8 cellular contexts compared by ENCODE assay signal in the genomic region with DNA sequence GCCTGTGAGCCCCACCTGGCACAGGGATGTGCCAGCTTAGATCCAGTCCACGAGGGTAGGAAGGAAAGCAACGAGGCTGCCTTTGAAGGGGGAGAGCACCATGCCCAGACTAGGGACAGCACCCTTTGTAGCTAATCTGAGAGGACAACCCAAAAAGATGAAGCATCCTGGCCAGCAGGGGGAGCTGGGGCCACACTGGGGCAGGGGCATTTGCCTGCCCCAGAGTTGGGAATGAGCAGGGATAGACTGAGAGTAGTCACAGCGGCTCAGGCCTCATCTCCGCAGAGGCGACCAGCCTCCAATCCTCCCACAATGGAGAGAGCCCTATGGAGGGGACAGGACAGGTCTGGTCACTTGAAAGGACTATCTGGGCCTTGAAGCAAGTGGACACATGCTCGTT. TPM values are rescaled to one million over a fixed set of nuclear protein-coding genes. Genes with fewer than 3 reads are reported as not detected.
A peak's percentile ranks its signal among the peaks of the same experiment; 100 is the strongest.
DNase-seq lines count a peak whose midpoint lies in the region; ATAC-seq, FAIRE-seq and TF ChIP-seq lines count a peak whose summit lies in the region.

No MANE protein-coding gene starts in this region.

- H3K27me3 ChIP-seq in Karpas-422 (ENCODE audit: low read length) (no peaks in the 10 kb centered on the region), pancreas (no peaks in the 10 kb centered on the region)

- H3K27ac ChIP-seq in Karpas-422 (ENCODE audit: low read length) (no peak overlapping the region), pancreas (no peak overlapping the region)

- no peak overlapping the region for H3K4me3 Mint-ChIP-seq in natural killer cell

- H3K36me3 ChIP-seq in Karpas-422 (ENCODE audit: insufficient read depth, low read length): no peaks in the 10 kb centered on the region
- H3K36me3 ChIP-seq in pancreas: no peaks in the 10 kb centered on the region

- in situ Hi-C loops in astrocyte of the spinal cord (cut with HindIII; ENCODE audit: low sequenced_read_pairs): no loop called here

- ATAC-seq in pancreas: peak in 3 of 4 donors; percentile 42 to 79 (median 70)
- no peak for ATAC-seq in natural killer cell

- H3K4me3 ChIP-seq in Karpas-422 (ENCODE audit: low read length) (no peak overlapping the region), astrocyte of the spinal cord (ENCODE audit: low read depth, low read length) (no peak overlapping the region), pancreas (no peak overlapping the region)

- no peak overlapping the region for H3K27ac Mint-ChIP-seq in natural killer cell

- H2AFZ ChIP-seq in Karpas-422 (ENCODE audit: low read length): no peak overlapping the region

- H3K9me3 ChIP-seq in Karpas-422 (ENCODE audit: low read length) (no peaks in the 10 kb centered on the region), pancreas (no peaks in the 10 kb centered on the region)

- no peaks in the 10 kb centered on the region for H3K9me3 Mint-ChIP-seq in natural killer cell

- H4K20me1 ChIP-seq in Karpas-422 (ENCODE audit: insufficient read depth, low read depth, low read length): no peaks in the 10 kb centered on the region

- H3K9ac ChIP-seq in Karpas-422 (ENCODE audit: low read length): no peak overlapping the region

- H3K36me3 Mint-ChIP-seq in natural killer cell: no peaks in the 10 kb centered on the region

- TF ChIP-seq CTCF in astrocyte of the spinal cord (IDR thresholded peaks at IDR 0.05; ENCODE audit: low read depth, low read length) (peak; percentile 43), pancreas (IDR thresholded peaks at IDR 0.05) (peak; percentile 19 to 44 (median 30)), natural killer cell (IDR thresholded peaks at IDR 0.05) (no peak)

- WGBS in pancreas, 2 donors: 44 to 52% methylated on average over 6 of the region's 6 CpGs

- FAIRE-seq in pancreas (lab: Jason Lieb, UNC): no peak

- H3K27me3 Mint-ChIP-seq in natural killer cell (ENCODE audit: low read depth in 2 of 2): peaks cover 10 to 16% of the 10 kb centered on the region in 2 donors

- H3K4me1 ChIP-seq in Karpas-422 (ENCODE audit: low read length) (no peaks in the 10 kb centered on the region), pancreas (no peaks in the 10 kb centered on the region)

- no peaks in the 10 kb centered on the region for H3K4me1 Mint-ChIP-seq in natural killer cell

- intact Hi-C loops in pancreas (cut with DNase I) (no loop called here), natural killer cell (cut with micrococcal nuclease) (no loop called here)

- DNase-seq in NCI-H345 (lab: John Stamatoyannopoulos, UW): peak; percentile 14
- no peak for DNase-seq in NCI-H345 treated with DMSO at 0.1 percent for 48 hours (lab: John Stamatoyannopoulos, UW; ENCODE audit: unreplicated experiment)
- peak; percentile 74 for DNase-seq in Karpas-422
- DNase-seq in astrocyte of the spinal cord (ENCODE audit: low read depth, low spot score): no peak
- DNase-seq in pancreas: peak in 4 of 6 donors; percentile 25 to 81 (median 52)
- no peak for DNase-seq in natural killer cell
- no peak for DNase-seq in EL
- no peak for DNase-seq in SK-N-DZ (ENCODE audit: low spot score)

- H3K9me2 ChIP-seq in Karpas-422 (replicated peaks; ENCODE audit: insufficient read depth, low read length): no peaks in the 10 kb centered on the region

- no peaks in the 10 kb centered on the region for H3K79me2 ChIP-seq in Karpas-422 (ENCODE audit: low read length)

- no peak overlapping the region for H3K4me2 ChIP-seq in Karpas-422 (ENCODE audit: low read depth, low read length, poor library complexity, severe bottlenecking)

RNA-seq across cellular contexts. Expression of gene LMO1, which starts 16.4 kb away (rescaled TPM):
- total RNA-seq in Karpas-422 (2014; rRNA removed; shearing (Covaris generic); ENCODE audit: low replicate concordance): not detected in 2 replicates
- total RNA-seq in pancreas: 1 to 10 TPM in 1 of 6 donors, under 1 TPM in 5; 0.14 to 1.0 (median 0.56) TPM
- polyA plus RNA-seq in pancreas: 1 to 10 TPM; 1.3 to 6.8 TPM
- not detected for total RNA-seq in natural killer cell
- 1.7 and 4.4 TPM in 2 replicates for polyA plus RNA-seq in SK-N-DZ (2014; cell fraction: cytosol; rRNA removed)
- polyA plus RNA-seq in SK-N-DZ (2014; cell fraction: nucleus; rRNA removed): 3.3 and 4.2 TPM in 2 replicates

Comparison
In these comparisons a context has a peak if more than half of its experiments do, and no peak if none do; other contexts are left out.
1. DNase-seq: peak in NCI-H345 (single experiment), Karpas-422 (single experiment) and pancreas (4 of 6); none in NCI-H345 treated with DMSO at 0.1 percent for 48 hours (single experiment), astrocyte of the spinal cord (single experiment), natural killer cell (single experiment), EL (single experiment) and SK-N-DZ (single experiment).
2. ATAC-seq: peak in pancreas (3 of 4); none in natural killer cell (0 of 3).